ENCODE assay signal across 29 cellular contexts in genomic region chr3:21174461-21174860, GRCh38.
A peak's percentile ranks its signal among the peaks of the same experiment; 100 is the strongest.
DNase-seq lines count a peak whose midpoint lies in the region; FAIRE-seq and TF ChIP-seq lines count a peak whose summit lies in the region.
"Had no signal": no experiment of that assay in that cellular context is flagged by ENCODE, and none has a peak within 500 bp of the region (broad histone marks: within the 10 kb centered on the region; RNA-seq: fewer than 3 reads in every experiment).

No MANE protein-coding gene starts in this region.

- peak overlapping the region; percentile 14 for H3K27ac ChIP-seq in astrocyte (ENCODE audit: low read depth, low read length)
- H3K27ac ChIP-seq in ascending aorta = no peak overlapping the region
- H3K27ac ChIP-seq: HL-60, WERI-Rb-1 had no signal

- H3K4me1 ChIP-seq in astrocyte (ENCODE audit: insufficient read depth, low read length) = no peaks in the 10 kb centered on the region
- H3K4me1 ChIP-seq in ascending aorta = no peaks in the 10 kb centered on the region

- no peak for TF ChIP-seq CTCF in astrocyte (IDR thresholded peaks at IDR 0.05; ENCODE audit: insufficient read depth, low read depth, low read length)
- TF ChIP-seq CTCF in endothelial cell (IDR thresholded peaks at IDR 0.05; ENCODE audit: unreplicated experiment) = no peak
- TF ChIP-seq CTCF in ascending aorta (IDR thresholded peaks at IDR 0.05) = no peak

- H3K9me3 ChIP-seq in astrocyte (ENCODE audit: insufficient read depth, low read depth, low read length) (no peaks in the 10 kb centered on the region), ascending aorta (peaks cover 4 to 20% of the 10 kb centered on the region in 2 donors)

- H3K36me3 Mint-ChIP-seq in astrocyte (ENCODE audit: low read depth, unreplicated experiment) (no peaks in the 10 kb centered on the region), endothelial cell (ENCODE audit: low read depth, unreplicated experiment) (no peaks in the 10 kb centered on the region)

- H3K27me3 Mint-ChIP-seq in astrocyte (ENCODE audit: low read depth, unreplicated experiment) (no peaks in the 10 kb centered on the region), endothelial cell (ENCODE audit: unreplicated experiment) (no peaks in the 10 kb centered on the region)
- H3K27me3 Mint-ChIP-seq: activated T-cell treated with anti-CD3 and anti-CD28 coated beads, Interleukin-2, amount 50 U/mL, for 24 hours; B cell; naive thymus-derived CD8-positive, alpha-beta T cell; stimulated activated naive CD8-positive, alpha-beta T cell treated with anti-CD3 and anti-CD28 coated beads, Interleukin-15, Interleukin-2, amounts not matched to agents 100 ng/mL and 50 ng/mL, for 24 hours had no signal

- peak overlapping the region; percentile 29 for H3K4me2 ChIP-seq in astrocyte (ENCODE audit: low read length)

- peaks cover 4% of the 10 kb centered on the region for H3K9me3 Mint-ChIP-seq in astrocyte (ENCODE audit: unreplicated experiment)
- H3K9me3 Mint-ChIP-seq in endothelial cell (ENCODE audit: unreplicated experiment) = no peaks in the 10 kb centered on the region

- intact Hi-C loops in ascending aorta (cut with DNase I) = no loop called here

- no peaks in the 10 kb centered on the region for H4K20me1 ChIP-seq in astrocyte (ENCODE audit: insufficient read depth, low read length)

- FAIRE-seq in astrocyte (lab: Jason Lieb, UNC) (peak; percentile 49), urothelium cell line (lab: Jason Lieb, UNC) (no peak)
- FAIRE-seq: HepG2, keratinocyte had no signal

- DNase-seq in A172 (ENCODE audit: low spot score) = peak; percentile 13
- peak; percentile 68 for DNase-seq in GM04503 (ENCODE audit: low read depth)
- peak; percentile 88 for DNase-seq in astrocyte (ENCODE audit: low read depth)
- peak; percentile 2 for DNase-seq in fibroblast of peridontal ligament (ENCODE audit: extremely low read depth)
- no peak for DNase-seq in endothelial cell (ENCODE audit: low spot score)
- no peak for DNase-seq in NCI-H2107 treated with DMSO at 0.1 percent for 48 hours (lab: John Stamatoyannopoulos, UW; ENCODE audit: unreplicated experiment)
- no peak for DNase-seq in ascending aorta (ENCODE audit: low spot score in 2 of 2)
- DNase-seq in urothelium cell line (ENCODE audit: low spot score) = no peak
- DNase-seq: 8988T; activated CD4-positive, alpha-beta T cell treated with anti-CD3 and anti-CD28 coated beads for 48 hours; activated gamma-delta T cell treated with Interleukin-2 at 50 U/mL for 16 hours; activated T-cell treated with anti-CD3 and anti-CD28 coated beads, Interleukin-2, amount 50 U/mL, for 24 hours; DMS53; effector CD4-positive, alpha-beta T cell; GF-D8; Karpas-422; naive thymus-derived CD8-positive, alpha-beta T cell; NCI-H1048; NCI-H187; NCI-H2171 treated with DMSO at 0.1 percent for 48 hours; NCI-H526; occipital lobe; Right ventricle myocardium superior; WERI-Rb-1 had no signal

- no peak overlapping the region for H2AFZ ChIP-seq in astrocyte (ENCODE audit: low read depth, low read length)

- no peaks in the 10 kb centered on the region for H3K27me3 ChIP-seq in astrocyte (ENCODE audit: insufficient read depth, low read length)
- no peaks in the 10 kb centered on the region for H3K27me3 ChIP-seq in ascending aorta

- no peak overlapping the region for H3K4me3 ChIP-seq in astrocyte (ENCODE audit: insufficient read depth, low read depth, low read length)
- H3K4me3 ChIP-seq in ascending aorta = no peak overlapping the region

- H3K4me1 Mint-ChIP-seq in astrocyte (ENCODE audit: low read depth, unreplicated experiment) = no peaks in the 10 kb centered on the region
- H3K4me1 Mint-ChIP-seq in endothelial cell (ENCODE audit: unreplicated experiment) = no peaks in the 10 kb centered on the region
- H3K4me1 Mint-ChIP-seq: B cell; naive thymus-derived CD8-positive, alpha-beta T cell had no signal

- no peaks in the 10 kb centered on the region for H3K79me2 ChIP-seq in astrocyte (ENCODE audit: insufficient read depth, low read length)

- H3K4me3 Mint-ChIP-seq in astrocyte (ENCODE audit: unreplicated experiment) (no peak overlapping the region), endothelial cell (ENCODE audit: unreplicated experiment) (no peak overlapping the region)
- H3K4me3 Mint-ChIP-seq: activated T-cell treated with anti-CD3 and anti-CD28 coated beads, Interleukin-2, amount 50 U/mL, for 24 hours; B cell; naive thymus-derived CD8-positive, alpha-beta T cell; stimulated activated naive CD8-positive, alpha-beta T cell treated with anti-CD3 and anti-CD28 coated beads, Interleukin-15, Interleukin-2, amounts not matched to agents 100 ng/mL and 50 ng/mL, for 24 hours had no signal

- no peak overlapping the region for H3K27ac Mint-ChIP-seq in astrocyte (ENCODE audit: unreplicated experiment)
- H3K27ac Mint-ChIP-seq in endothelial cell (ENCODE audit: unreplicated experiment) = no peak overlapping the region
- H3K27ac Mint-ChIP-seq: activated T-cell treated with anti-CD3 and anti-CD28 coated beads, Interleukin-2, amount 50 U/mL, for 24 hours; B cell; naive thymus-derived CD8-positive, alpha-beta T cell; stimulated activated naive CD8-positive, alpha-beta T cell treated with anti-CD3 and anti-CD28 coated beads, Interleukin-15, Interleukin-2, amounts not matched to agents 100 ng/mL and 50 ng/mL, for 24 hours had no signal

- H3K9ac ChIP-seq in astrocyte (ENCODE audit: low read length) = no peak overlapping the region

- H3K36me3 ChIP-seq in astrocyte (ENCODE audit: insufficient read depth, low read length) (no peaks in the 10 kb centered on the region), ascending aorta (no peaks in the 10 kb centered on the region)
- H3K36me3 ChIP-seq: WERI-Rb-1 had no signal

Comparison
In these comparisons a context has a peak if more than half of its experiments do, and no peak if none do; other contexts are left out.
1. DNase-seq: peak in A172 (single experiment), GM04503 (single experiment), astrocyte (single experiment) and fibroblast of peridontal ligament (single experiment); none in endothelial cell (single experiment), NCI-H2107 treated with DMSO at 0.1 percent for 48 hours (single experiment), ascending aorta (0 of 2) and urothelium cell line (single experiment).